Comparison of ENCODE assay signal across 10 cellular contexts in genomic region chr10:80289451-80290287, GRCh38. TPM values are rescaled to one million over a fixed set of nuclear protein-coding genes. Genes with fewer than 3 reads are reported as not detected.
DNase-seq lines count a peak whose midpoint lies in the region; ATAC-seq and TF ChIP-seq lines count a peak whose summit lies in the region.
"Had no signal": no experiment of that assay in that cellular context is flagged by ENCODE, and none has a peak within 500 bp of the region (broad histone marks: within the 10 kb centered on the region; RNA-seq: fewer than 3 reads in every experiment).

TSS of gene MAT1A (minus strand) at chr10:80289658. CDS start at chr10:80289423, 235 bp downstream.

- no CpG with 5 or more reads among the region's 9 CpGs for WGBS in IMR-90 (ENCODE audit: extremely low coverage in 2 of 2, insufficient read length in 1 of 2), 2 experiments

- 0 out of 22 replicates have a peak, but pooled peaks cover 0 to under 1% (median 0%) of the 10 kb centered on the region in 11 experiments for H3K9me3 ChIP-seq in BLaER1 treated with 17β-estradiol and CSF1 and Interleukin-3, amounts not matched to agents 10 nM and 100 nM (replicated peaks in 1 of 11)
- H3K9me3 ChIP-seq in IMR-90 (ENCODE audit: control insufficient read depth, insufficient read depth, low read length) = no peaks in the 10 kb centered on the region
- H3K9me3 ChIP-seq in adipocyte (ENCODE audit: control insufficient read depth, low read length) = no peaks in the 10 kb centered on the region

- no peak within 1 kb of the TSS for H4K5ac ChIP-seq in IMR-90 (ENCODE audit: low read depth, low read length)

- CTCF ChIA-PET in IMR-90 (lab: Yijun Ruan, JAX) = no interaction called here
- CTCF ChIA-PET in activated naive CD4-positive, alpha-beta T cell treated with anti-CD3 and anti-CD28 coated beads, Interleukin-2, amount 10 ng/mL, durations not matched to agents 7 days and 5 days (lab: Charles Lee) = interaction anchor here (0.5 kb wide), 1 partner anchor 517 kb away, joined by 4 read pairs; no protein-coding TSS in a partner anchor

- H3K23ac ChIP-seq in IMR-90 (ENCODE audit: low read depth, low read length) = no peak within 1 kb of the TSS

- no peak for TF ChIP-seq CTCF in IMR-90 (conservative IDR thresholded peaks at IDR 0.05; ENCODE audit: low read depth, low read length)

- no peak within 1 kb of the TSS for H3K18ac ChIP-seq in IMR-90 (ENCODE audit: low read depth, low read length)

- no peak within 1 kb of the TSS for H3K56ac ChIP-seq in IMR-90 (ENCODE audit: extremely low read depth, insufficient read depth, low read length)

- in situ Hi-C loops in IMR-90 (cut with MboI; ENCODE audit: low sequenced_read_pairs) = no loop called here

- no peak within 1 kb of the TSS for H2AFZ ChIP-seq in IMR-90 (replicated peaks; ENCODE audit: low read length, poor library complexity)

- no peaks in the 10 kb centered on the region for H3K36me3 Mint-ChIP-seq in activated naive CD4-positive, alpha-beta T cell treated with anti-CD3 and anti-CD28 coated beads, Interleukin-2, amount 10 ng/mL, durations not matched to agents 7 days and 5 days
- H3K36me3 Mint-ChIP-seq: activated CD4-positive, alpha-beta memory T cell treated with anti-CD3 and anti-CD28 coated beads for 36 hours had no signal

- POLR2A ChIA-PET in IMR-90 (lab: Charles Lee; ENCODE audit: unreplicated experiment) = no interaction called here

- H3K27me3 ChIP-seq in BLaER1 treated with 17β-estradiol and CSF1 and Interleukin-3, amounts not matched to agents 10 nM and 100 nM = no peaks in the 10 kb centered on the region
- H3K27me3 ChIP-seq in IMR-90 (ENCODE audit: control insufficient read depth, insufficient read depth, low read length) = 0 out of 2 replicates have a peak, but pooled peaks cover 4% of the 10 kb centered on the region
- peaks cover 34% of the 10 kb centered on the region for H3K27me3 ChIP-seq in adipocyte (replicated peaks; ENCODE audit: control insufficient read depth, insufficient read depth, low read length)

- H3K27ac Mint-ChIP-seq in activated naive CD4-positive, alpha-beta T cell treated with anti-CD3 and anti-CD28 coated beads, Interleukin-2, amount 10 ng/mL, durations not matched to agents 7 days and 5 days = no peak within 1 kb of the TSS
- H3K27ac Mint-ChIP-seq: activated CD4-positive, alpha-beta memory T cell treated with anti-CD3 and anti-CD28 coated beads for 36 hours; stimulated activated naive CD8-positive, alpha-beta T cell treated with anti-CD3 and anti-CD28 coated beads, Interleukin-15, Interleukin-2, amounts not matched to agents 100 ng/mL and 50 ng/mL, for 24 hours had no signal

- intact Hi-C loops in IMR-90 (cut with micrococcal nuclease) = no loop called here

- ATAC-seq in IMR-90 (ENCODE audit: low read depth) = 0 out of 2 replicates have a peak, but pooled peaks have one; percentile 29
- no peak for ATAC-seq in HG02970 (IDR thresholded peaks at IDR 0.05; ENCODE audit: low FRiP score, unreplicated experiment)

- H3K27ac ChIP-seq in BLaER1 treated with 17β-estradiol and CSF1 and Interleukin-3, amounts not matched to agents 10 nM and 100 nM = no peak within 1 kb of the TSS
- no peak within 1 kb of the TSS for H3K27ac ChIP-seq in IMR-90 (ENCODE audit: insufficient read depth, low read length)

- no peak within 1 kb of the TSS for H2BK120ac ChIP-seq in IMR-90 (ENCODE audit: low read depth, low read length)

- no TSS peak for BruUV-seq in IMR-90 (replicated peaks; lab: Mats Ljungman, UMichigan)

- no peak within 1 kb of the TSS for H2BK5ac ChIP-seq in IMR-90 (ENCODE audit: low read depth, low read length, poor library complexity, severe bottlenecking)

- no peaks in the 10 kb centered on the region for H3K9me3 Mint-ChIP-seq in activated naive CD4-positive, alpha-beta T cell treated with anti-CD3 and anti-CD28 coated beads, Interleukin-2, amount 10 ng/mL, durations not matched to agents 7 days and 5 days
- H3K9me3 Mint-ChIP-seq: activated CD4-positive, alpha-beta memory T cell treated with anti-CD3 and anti-CD28 coated beads for 36 hours; stimulated activated naive CD8-positive, alpha-beta T cell treated with anti-CD3 and anti-CD28 coated beads, Interleukin-15, Interleukin-2, amounts not matched to agents 100 ng/mL and 50 ng/mL, for 24 hours had no signal

- no peak within 1 kb of the TSS for H4K8ac ChIP-seq in IMR-90 (ENCODE audit: low read depth in 2 of 2, low read length in 2 of 2)

- no peak within 1 kb of the TSS for H3K4ac ChIP-seq in IMR-90 (ENCODE audit: low read depth, low read length)

- dilution Hi-C loops in IMR-90 (cut with HindIII; ENCODE audit: low sequenced_read_pairs, unreplicated experiment) = no loop called here

- no peaks in the 10 kb centered on the region for H4K20me1 ChIP-seq in BLaER1 treated with 17β-estradiol and CSF1 and Interleukin-3, amounts not matched to agents 10 nM and 100 nM
- H4K20me1 ChIP-seq in IMR-90 (ENCODE audit: insufficient read depth, low read length) = no peaks in the 10 kb centered on the region

- no peak within 1 kb of the TSS for H4K91ac ChIP-seq in IMR-90 (ENCODE audit: insufficient read depth, low read depth, low read length)

- H2AK9ac ChIP-seq in IMR-90 (replicated peaks; ENCODE audit: low read depth, low read length, poor library complexity) = no peak within 1 kb of the TSS

- H3K27me3 Mint-ChIP-seq in activated naive CD4-positive, alpha-beta T cell treated with anti-CD3 and anti-CD28 coated beads, Interleukin-2, amount 10 ng/mL, durations not matched to agents 7 days and 5 days = peaks cover 24% of the 10 kb centered on the region

- H3K4me3 ChIP-seq in BLaER1 treated with 17β-estradiol and CSF1 and Interleukin-3, amounts not matched to agents 10 nM and 100 nM = no peak within 1 kb of the TSS
- no peak within 1 kb of the TSS for H3K4me3 ChIP-seq in IMR-90 (ENCODE audit: insufficient read depth, low read depth, low read length)
- no peak within 1 kb of the TSS for H3K4me3 ChIP-seq in adipocyte (ENCODE audit: low read length)

- H3K9me1 ChIP-seq in IMR-90 (ENCODE audit: insufficient read depth, low read length) = no peaks in the 10 kb centered on the region

- peak; percentile 3 for DNase-seq in IMR-90
- peak; percentile 4 for DNase-seq in adipocyte (ENCODE audit: low read depth)
- peak; percentile 61 for DNase-seq in left kidney (ENCODE audit: low read depth, low spot score)
- DNase-seq in activated CD4-positive, alpha-beta T cell treated with anti-CD3 and anti-CD28 coated beads for 4 hours = no peak
- DNase-seq in activated naive CD4-positive, alpha-beta T cell treated with anti-CD3 and anti-CD28 coated beads, Interleukin-2, amount 10 ng/mL, durations not matched to agents 7 days and 5 days = no peak
- DNase-seq in GF-D8 (lab: John Stamatoyannopoulos, UW) = no peak
- DNase-seq: activated CD4-positive, alpha-beta memory T cell treated with anti-CD3 and anti-CD28 coated beads for 36 hours had no signal

- TF ChIP-seq POLR2A in IMR-90 (IDR thresholded peaks at IDR 0.05; ENCODE audit: low read depth, low read length) = no peak

- H3K4me3 Mint-ChIP-seq in activated naive CD4-positive, alpha-beta T cell treated with anti-CD3 and anti-CD28 coated beads, Interleukin-2, amount 10 ng/mL, durations not matched to agents 7 days and 5 days = no peak within 1 kb of the TSS
- H3K4me3 Mint-ChIP-seq: activated CD4-positive, alpha-beta memory T cell treated with anti-CD3 and anti-CD28 coated beads for 36 hours; stimulated activated naive CD8-positive, alpha-beta T cell treated with anti-CD3 and anti-CD28 coated beads, Interleukin-15, Interleukin-2, amounts not matched to agents 100 ng/mL and 50 ng/mL, for 24 hours had no signal

- H3K4me1 ChIP-seq in BLaER1 treated with 17β-estradiol and CSF1 and Interleukin-3, amounts not matched to agents 10 nM and 100 nM = peaks cover 0 to 18% (median 9%) of the 10 kb centered on the region in 10 experiments; a peak in 13 of 20 replicates
- H3K4me1 ChIP-seq in IMR-90 (ENCODE audit: control insufficient read depth, insufficient read depth, low read length) = no peaks in the 10 kb centered on the region
- no peaks in the 10 kb centered on the region for H3K4me1 ChIP-seq in adipocyte (ENCODE audit: control insufficient read depth, insufficient read depth, low read length)

- H3K36me3 ChIP-seq in BLaER1 treated with 17β-estradiol and CSF1 and Interleukin-3, amounts not matched to agents 10 nM and 100 nM = no peaks in the 10 kb centered on the region
- H3K36me3 ChIP-seq in IMR-90 (ENCODE audit: control insufficient read depth, insufficient read depth, low read length) (no peaks in the 10 kb centered on the region), adipocyte (ENCODE audit: control insufficient read depth, insufficient read depth, low read length, severe bottlenecking) (no peaks in the 10 kb centered on the region)

- no peak within 1 kb of the TSS for H2BK15ac ChIP-seq in IMR-90 (ENCODE audit: low read depth, low read length)

- H3K4me2 ChIP-seq in BLaER1 treated with 17β-estradiol and CSF1 and Interleukin-3, amounts not matched to agents 10 nM and 100 nM = peak within 1 kb of the TSS in 7 of 11 experiments; percentile 39 to 69 (median 56); a peak in 13 of 22 replicates
- H3K4me2 ChIP-seq in IMR-90 (ENCODE audit: low read depth, low read length) = no peak within 1 kb of the TSS

- no peak within 1 kb of the TSS for H2BK20ac ChIP-seq in IMR-90 (ENCODE audit: low read depth, low read length)

- H3K4me1 Mint-ChIP-seq in activated naive CD4-positive, alpha-beta T cell treated with anti-CD3 and anti-CD28 coated beads, Interleukin-2, amount 10 ng/mL, durations not matched to agents 7 days and 5 days = no peaks in the 10 kb centered on the region

- H3K79me1 ChIP-seq in IMR-90 (ENCODE audit: low read depth in 1 of 2, low read length in 2 of 2) = no peaks in the 10 kb centered on the region

- no peak within 1 kb of the TSS for H3K14ac ChIP-seq in IMR-90 (replicated peaks; ENCODE audit: low read depth, low read length)

- H3K9ac ChIP-seq in BLaER1 treated with 17β-estradiol and CSF1 and Interleukin-3, amounts not matched to agents 10 nM and 100 nM = no peak within 1 kb of the TSS
- H3K9ac ChIP-seq in IMR-90 (ENCODE audit: low read depth, low read length) = no peak within 1 kb of the TSS
- no peak within 1 kb of the TSS for H3K9ac ChIP-seq in adipocyte (ENCODE audit: low read length)

- TF ChIP-seq RAD21 in IMR-90 (IDR thresholded peaks at IDR 0.05; ENCODE audit: low read length) = no peak

- H2AK5ac ChIP-seq in IMR-90 (ENCODE audit: low read depth, low read length) = no peak within 1 kb of the TSS

TF ChIP-seq in IMR-90, 13 proteins besides CTCF, POLR2A, EP300 and RAD21:
- no peak for TF ChIP-seq RFX5 (IDR thresholded peaks at IDR 0.05; ENCODE audit: low read depth, low read length)
- TF ChIP-seq SMC3 (IDR thresholded peaks at IDR 0.05; ENCODE audit: low read depth, low read length) = no peak

RNA-seq across cellular contexts. Expression of gene MAT1A, which starts in this region (rescaled TPM):
- total RNA-seq in IMR-90 (2012; rRNA removed) = not detected in 2 replicates
- polyA plus RNA-seq in IMR-90 (2012; rRNA removed) = not detected in 2 replicates
- polyA plus RNA-seq in IMR-90 (2012; cell fraction: cytosol; rRNA removed) = 0.02 TPM in 1 of 2 replicates, not detected in the other
- not detected in 2 replicates for polyA plus RNA-seq in IMR-90 (2012; cell fraction: nucleus; rRNA removed; ENCODE audit: low replicate concordance)
- total RNA-seq: activated CD4-positive, alpha-beta memory T cell treated with anti-CD3 and anti-CD28 coated beads for 36 hours had no signal

Comparison
In these comparisons a context has a peak if more than half of its experiments do, and no peak if none do; other contexts are left out.
1. Peak in DNase-seq and ATAC-seq in IMR-90; RNA of the gene not detected or under 1 TPM.
2. DNase-seq: peak in adipocyte (single experiment) and left kidney (single experiment); none in activated CD4-positive, alpha-beta T cell treated with anti-CD3 and anti-CD28 coated beads for 4 hours (0 of 2), activated naive CD4-positive, alpha-beta T cell treated with anti-CD3 and anti-CD28 coated beads, Interleukin-2, amount 10 ng/mL, durations not matched to agents 7 days and 5 days (single experiment) and GF-D8 (single experiment).